In the genomic region with DNA sequence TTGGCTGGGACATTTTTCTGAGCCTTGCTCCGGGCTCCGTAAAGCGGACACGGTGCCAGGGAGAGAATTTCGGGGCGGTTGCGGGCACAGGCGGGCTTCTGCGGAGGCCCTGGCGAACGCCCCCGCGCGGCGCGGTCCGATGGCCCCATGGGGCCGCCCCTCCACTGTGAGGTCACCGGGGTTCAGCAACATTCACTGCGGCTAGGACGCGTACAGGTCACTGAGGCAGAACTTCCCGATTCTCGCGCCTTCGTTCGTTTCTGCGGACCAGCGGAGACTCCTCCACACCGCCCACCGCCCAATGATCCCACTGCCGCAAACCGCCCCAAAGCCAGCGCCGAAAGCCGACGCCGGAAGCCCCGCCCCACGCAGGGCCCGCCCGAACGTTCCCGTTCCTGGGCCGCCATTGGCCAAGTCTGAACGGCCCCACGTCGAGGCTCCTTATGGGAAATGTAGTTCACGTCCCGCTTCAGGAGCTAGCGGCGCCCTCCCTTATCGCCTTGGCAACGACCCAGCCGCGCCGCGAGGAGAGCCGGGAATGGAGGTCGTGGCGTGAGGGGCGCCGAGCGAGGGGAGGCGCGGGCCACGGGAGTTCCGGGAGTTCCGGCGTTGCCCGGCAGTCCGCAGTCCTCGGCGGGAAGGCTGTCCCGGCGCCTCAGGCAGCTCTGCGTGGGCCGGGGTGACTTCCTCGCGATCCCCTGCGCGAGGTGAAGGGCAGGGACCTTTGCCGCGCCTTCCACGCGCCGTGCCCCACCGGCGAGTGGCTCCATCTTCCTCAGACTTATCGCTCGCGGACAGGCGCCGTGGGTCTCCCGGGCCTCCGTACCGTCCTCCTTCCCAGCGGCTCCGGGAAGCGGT, we compare ENCODE assay signal across 8 cellular contexts. TPM values are rescaled to one million over a fixed set of nuclear protein-coding genes. Genes with fewer than 3 reads are reported as not detected.
DNase-seq lines count a peak whose midpoint lies in the region; ATAC-seq and TF ChIP-seq lines count a peak whose summit lies in the region.

ZNF584 (plus strand) TSS at position 498 of the 858 bp plus-strand sequence. CDS start 499 bp downstream, outside the sequence.

- CTCF ChIA-PET in Calu3 (lab: Charles Lee) = interaction anchor here (0.7 to 0.8 kb wide), 2 partner anchors 58 to 106 kb away, joined by 3 read pairs; no protein-coding TSS in a partner anchor

- H3K18ac ChIP-seq in mesendoderm (ENCODE audit: low read length) = peak within 1 kb of the TSS; percentile 31

- H3K4me1 ChIP-seq in endocrine pancreas (ENCODE audit: control insufficient read depth, insufficient read depth, low read length) (no peaks in the 10 kb centered on the region), mesendoderm (ENCODE audit: control insufficient read depth, low read depth, low read length) (peaks cover 4% of the 10 kb centered on the region)

- no peak within 1 kb of the TSS for H2BK5ac ChIP-seq in mesendoderm (ENCODE audit: low read length)

- peak within 1 kb of the TSS; percentile 99 for H3K4me2 ChIP-seq in mesendoderm (ENCODE audit: low read length)

- H2BK120ac ChIP-seq in mesendoderm (ENCODE audit: low read depth, low read length) = no peak within 1 kb of the TSS

- H2AK5ac ChIP-seq in mesendoderm (ENCODE audit: low read length) = no peak within 1 kb of the TSS

- H3K27ac Mint-ChIP-seq in Calu3 (ENCODE audit: unreplicated experiment) = peak within 1 kb of the TSS; percentile 92

- no peak within 1 kb of the TSS for H4K5ac ChIP-seq in mesendoderm (ENCODE audit: low read length)

- H3K27me3 ChIP-seq in endocrine pancreas (ENCODE audit: control insufficient read depth, insufficient read depth, low read length) (no peaks in the 10 kb centered on the region), mesendoderm (ENCODE audit: insufficient read depth, low read length, poor library complexity) (no peaks in the 10 kb centered on the region)

- peaks cover 41% of the 10 kb centered on the region for H3K36me3 Mint-ChIP-seq in Calu3 (ENCODE audit: insufficient read depth, unreplicated experiment)

- H3K9me3 Mint-ChIP-seq in Calu3 (ENCODE audit: low read depth, unreplicated experiment) = no peaks in the 10 kb centered on the region

- H3K4me3 Mint-ChIP-seq in Calu3 (ENCODE audit: low read depth, unreplicated experiment) = peak within 1 kb of the TSS; percentile 83

- no TSS peak for BruUV-seq in Calu3 (replicated peaks; lab: Mats Ljungman, UMichigan)

- H3K36me3 ChIP-seq in endocrine pancreas (ENCODE audit: control insufficient read depth, insufficient read depth, low read length) = no peaks in the 10 kb centered on the region
- H3K36me3 ChIP-seq in mesendoderm (ENCODE audit: control insufficient read depth, insufficient read depth, low read length) = no peaks in the 10 kb centered on the region

- no CpG with 5 or more reads among the region's 100 CpGs for WGBS in mesendoderm (ENCODE audit: extremely low coverage, insufficient coverage, low lambda C conversion rate)

- DNase-seq in Calu3 (peak; percentile 97), HUDEP-2 (lab: John Stamatoyannopoulos, UW; ENCODE audit: unreplicated experiment in 76 of 76) (peak in 74 of 76 experiments; percentile 71 to 99 (median 96)), NOMO-1 treated with dmso at 0.1 percent for 144 hours (lab: John Stamatoyannopoulos, UW; ENCODE audit: unreplicated experiment) (peak; percentile 98), mesendoderm (peak; percentile 97)
- peak; percentile 82 for DNase-seq in activated CD8-positive, alpha-beta memory T cell treated with anti-CD3 and anti-CD28 coated beads, Interleukin-2, amount 50 U/mL, for 1 hour (ENCODE audit: extremely low read depth)
- peak; percentile 93 for DNase-seq in stimulated activated CD8-positive, alpha-beta memory T cell treated with anti-CD3 and anti-CD28 coated beads, Interleukin-12 subunit alpha, Interleukin-12 subunit beta, amount 100 ng/mL, for 4 hours (ENCODE audit: low read depth)

- peak within 1 kb of the TSS; percentile 4 for H3K4ac ChIP-seq in mesendoderm (ENCODE audit: low read depth, low read length)

- H3K9ac ChIP-seq in endocrine pancreas (ENCODE audit: control insufficient read depth, insufficient read depth, low read length) = peak within 1 kb of the TSS; percentile 55
- peak within 1 kb of the TSS; percentile 95 for H3K9ac ChIP-seq in mesendoderm (ENCODE audit: low read length)

- H3K4me3 ChIP-seq in endocrine pancreas (ENCODE audit: control insufficient read depth, insufficient read depth, low read length) (peak within 1 kb of the TSS; percentile 38), mesendoderm (ENCODE audit: low read length) (peak within 1 kb of the TSS; percentile 93)

- H3K56ac ChIP-seq in mesendoderm (ENCODE audit: low read length) = peak within 1 kb of the TSS; percentile 99

- no peak for TF ChIP-seq CTCF in Calu3 (IDR thresholded peaks at IDR 0.05; ENCODE audit: unreplicated experiment)

- H3K27me3 Mint-ChIP-seq in Calu3 (ENCODE audit: unreplicated experiment) = no peaks in the 10 kb centered on the region

- peak within 1 kb of the TSS; percentile 51 for H3K27ac ChIP-seq in mesendoderm (ENCODE audit: low read depth, low read length)

- no peaks in the 10 kb centered on the region for H3K79me1 ChIP-seq in mesendoderm (ENCODE audit: low read length)

- H4K8ac ChIP-seq in mesendoderm (ENCODE audit: low read depth, low read length) = no peak within 1 kb of the TSS

- H3K4me1 Mint-ChIP-seq in Calu3 (ENCODE audit: low read depth, unreplicated experiment) = peaks cover 36% of the 10 kb centered on the region

- H3K23ac ChIP-seq in mesendoderm (ENCODE audit: low read length) = peak within 1 kb of the TSS; percentile 80

- peak; percentile 92 for ATAC-seq in GM21390 (IDR thresholded peaks at IDR 0.05; ENCODE audit: unreplicated experiment)

- H2BK15ac ChIP-seq in mesendoderm (replicated peaks; ENCODE audit: low read depth) = no peak within 1 kb of the TSS

- H3K9me3 ChIP-seq in endocrine pancreas (ENCODE audit: control insufficient read depth, low read length) = no peaks in the 10 kb centered on the region

- no peaks in the 10 kb centered on the region for H3K79me2 ChIP-seq in mesendoderm (ENCODE audit: control insufficient read depth, insufficient read depth, low read length)

- intact Hi-C loops in Calu3 (cut with micrococcal nuclease; ENCODE audit: unreplicated experiment) = loop anchor here (5.0 to 10.0 kb wide), 2 partner anchors 44 to 224 kb away; partner anchors contain the start of genes ZNF274 and ZNF324B

RNA-seq across cellular contexts. Expression of gene ZNF584, which starts in this region (rescaled TPM):
- total RNA-seq in Calu3 (2022) = 21.8 and 23.4 TPM in 2 replicates
- polyA plus RNA-seq in mesendoderm (2013, experiment 1 of 2) = 2.0 TPM
- 1.9 TPM for polyA plus RNA-seq in mesendoderm (2013, experiment 2 of 2)

Comparison
In these comparisons a context has a peak if more than half of its experiments do, and no peak if none do; other contexts are left out.
1. Peak in every context shown above with its lines: DNase-seq, ATAC-seq, H3K4me3 ChIP-seq and H3K27ac ChIP-seq.